Comparison of ENCODE assay signal across 7 cellular contexts in genomic region chr11:58923300-58923788, GRCh38. TPM values are rescaled to one million over a fixed set of nuclear protein-coding genes. Genes with fewer than 3 reads are reported as not detected.
A peak's percentile ranks its signal among the peaks of the same experiment; 100 is the strongest.
DNase-seq lines count a peak whose midpoint lies in the region; ATAC-seq and TF ChIP-seq lines count a peak whose summit lies in the region.

No MANE protein-coding gene starts in this region.

- H4K20me1 ChIP-seq in DND-41 (ENCODE audit: insufficient read depth, low read length) (no peaks in the 10 kb centered on the region), fibroblast of lung (ENCODE audit: control insufficient read depth, extremely low read depth, insufficient read depth, low read length) (no peaks in the 10 kb centered on the region)

- DNase-seq in DND-41 (no peak), fibroblast of lung (ENCODE audit: low read depth in 2 of 2) (peak; percentile 37 to 49), renal cortical epithelial cell (ENCODE audit: low read depth) (peak; percentile 97), sigmoid colon (no peak)

- no peak overlapping the region for H3K27ac ChIP-seq in DND-41 (ENCODE audit: low read length)
- H3K27ac ChIP-seq in fibroblast of lung (ENCODE audit: insufficient read depth, low read length), result no peak overlapping the region
- H3K27ac ChIP-seq in sigmoid colon, result no peak overlapping the region

- H3K4me2 ChIP-seq in DND-41 (ENCODE audit: insufficient read depth, low read length) (no peak overlapping the region), fibroblast of lung (ENCODE audit: extremely low read depth, insufficient read depth, low read length) (peak overlapping the region; percentile 2)

- peaks cover 25% of the 10 kb centered on the region for H3K27me3 ChIP-seq in DND-41 (ENCODE audit: insufficient read depth, low read length, poor library complexity)
- no peaks in the 10 kb centered on the region for H3K27me3 ChIP-seq in fibroblast of lung (ENCODE audit: control insufficient read depth, insufficient read depth, low read length)
- H3K27me3 ChIP-seq in sigmoid colon, result peaks cover 0 to 6% (median 0%) of the 10 kb centered on the region in 3 donors

- no peak overlapping the region for H3K4me3 ChIP-seq in DND-41 (ENCODE audit: low read depth in 1 of 2, low read length in 2 of 2)
- peak overlapping the region in 2 of 4 experiments; percentile 22 to 41 for H3K4me3 ChIP-seq in fibroblast of lung (replicated peaks in 1 of 4; ENCODE audit: control extremely low read depth in 1 of 4, insufficient read depth in 1 of 4, low read depth in 3 of 4, low read length in 4 of 4)
- H3K4me3 ChIP-seq in sigmoid colon, result no peak overlapping the region

- H3K4me1 ChIP-seq in DND-41 (ENCODE audit: insufficient read depth, low read length), result no peaks in the 10 kb centered on the region
- no peaks in the 10 kb centered on the region for H3K4me1 ChIP-seq in fibroblast of lung (ENCODE audit: control insufficient read depth, extremely low read depth, insufficient read depth, low read length)
- peaks cover 0 to 8% (median 3%) of the 10 kb centered on the region in 4 donors for H3K4me1 ChIP-seq in sigmoid colon

- no peak overlapping the region for H2AFZ ChIP-seq in DND-41 (ENCODE audit: low read depth, low read length)
- peak overlapping the region; percentile 70 for H2AFZ ChIP-seq in fibroblast of lung (ENCODE audit: low read length)

- intact Hi-C loops in sigmoid colon (cut with DNase I), result no loop called here

- H3K36me3 ChIP-seq in DND-41 (ENCODE audit: insufficient read depth, low read length) (no peaks in the 10 kb centered on the region), fibroblast of lung (ENCODE audit: control insufficient read depth, insufficient read depth, low read length) (no peaks in the 10 kb centered on the region), sigmoid colon (no peaks in the 10 kb centered on the region)

- H3K9ac ChIP-seq in DND-41 (ENCODE audit: low read depth, low read length), result no peak overlapping the region
- H3K9ac ChIP-seq in fibroblast of lung (ENCODE audit: insufficient read depth, low read length), result no peak overlapping the region

- ATAC-seq in DND-41 (ENCODE audit: insufficient read depth, low read depth) (no peak), GM19035 (IDR thresholded peaks at IDR 0.05; ENCODE audit: unreplicated experiment) (peak; percentile 85), HG03097 (IDR thresholded peaks at IDR 0.05; ENCODE audit: low FRiP score, unreplicated experiment) (peak; percentile 73)

- TF ChIP-seq EP300 in sigmoid colon (IDR thresholded peaks at IDR 0.05), result no peak

- 0 to 4% methylated on average over 5 of the region's 5 CpGs for WGBS in sigmoid colon, 2 donors

- TF ChIP-seq CTCF in DND-41 (IDR thresholded peaks at IDR 0.05; ENCODE audit: borderline replicate concordance, extremely low read depth, low read length, poor library complexity, severe bottlenecking), result peak; percentile 21
- peak; percentile 38 for TF ChIP-seq CTCF in fibroblast of lung (conservative IDR thresholded peaks at IDR 0.05 in 1 of 2, IDR thresholded peaks at IDR 0.05 in 1 of 2; ENCODE audit: low read depth in 1 of 2, low read length in 2 of 2)
- TF ChIP-seq CTCF in sigmoid colon (IDR thresholded peaks at IDR 0.05), result no peak

- no peak for TF ChIP-seq POLR2A in sigmoid colon (IDR thresholded peaks at IDR 0.05)

- H3K9me3 ChIP-seq in DND-41 (ENCODE audit: insufficient read depth, low read length, severe bottlenecking) (no peaks in the 10 kb centered on the region), fibroblast of lung (ENCODE audit: control insufficient read depth, insufficient read depth, low read depth, low read length) (no peaks in the 10 kb centered on the region), sigmoid colon (no peaks in the 10 kb centered on the region)

- H3K79me2 ChIP-seq in DND-41 (ENCODE audit: insufficient read depth, low read length), result no peaks in the 10 kb centered on the region
- H3K79me2 ChIP-seq in fibroblast of lung (ENCODE audit: control insufficient read depth, insufficient read depth, low read length), result no peaks in the 10 kb centered on the region

TF ChIP-seq in PFSK-1, 5 proteins besides CTCF, POLR2A, EP300 and RAD21:
- TF ChIP-seq POLR2AphosphoS5 (IDR thresholded peaks at IDR 0.05; ENCODE audit: low read depth, low read length) (no peak), SIN3A (IDR thresholded peaks at IDR 0.05; ENCODE audit: borderline replicate concordance, insufficient read depth, low read length) (peak; percentile 48; the same call in 1 of the 2 replicates), TAF1 (IDR thresholded peaks at IDR 0.05; ENCODE audit: borderline replicate concordance, insufficient read depth, low read length) (peak; percentile 30; the same call in 1 of the 2 replicates)
TF ChIP-seq in PFSK-1: peak in this region for 2.

RNA-seq across cellular contexts. Expression of gene GLYATL1, which starts 15.9 kb away (rescaled TPM):
- polyA plus RNA-seq in PFSK-1 (2012; ENCODE audit: insufficient read length, low read depth), result not detected
- 0.33 TPM in 1 of 2 replicates, not detected in the other for total RNA-seq in fibroblast of lung
- 0.51 and 0.56 TPM in 2 replicates for polyA plus RNA-seq in fibroblast of lung
- 0.22 and 0.31 TPM in 2 replicates for polyA plus RNA-seq in fibroblast of lung (2012)
- not detected in 2 replicates for polyA minus RNA-seq in fibroblast of lung (ENCODE audit: low replicate concordance)
- 2.8 and 5.0 TPM in 2 replicates for total RNA-seq in renal cortical epithelial cell
- total RNA-seq in sigmoid colon, result not detected
- under 1 TPM in 1 of 3 donors, not detected in 2; 0.74 TPM for polyA plus RNA-seq in sigmoid colon

Comparison
In these comparisons a context has a peak if more than half of its experiments do, and no peak if none do; other contexts are left out.
1. DNase-seq: peak in fibroblast of lung (2 of 2) and renal cortical epithelial cell (single experiment); none in DND-41 (single experiment) and sigmoid colon (single experiment).
2. CTCF ChIP-seq: peak in DND-41 (single experiment) and fibroblast of lung (2 of 2); none in sigmoid colon (0 of 4).